26 cellular contexts compared by ENCODE assay signal in genomic region chr3:131917006-131917405, GRCh38.
"Had no signal": no experiment of that assay in that cellular context is flagged by ENCODE, and none has a peak within 500 bp of the region (broad histone marks: within the 10 kb centered on the region; RNA-seq: fewer than 3 reads in every experiment).

No MANE protein-coding gene starts in this region.

- H3K4me1 Mint-ChIP-seq: activated B cell treated with CpG ODN at 0.5 μM for 24 hours; activated naive CD8-positive, alpha-beta T cell treated with anti-CD3 and anti-CD28 coated beads, Interleukin-2, amount 10 ng/mL, durations not matched to agents 7 days and 5 days; stimulated activated effector memory CD8-positive, alpha-beta T cell treated with anti-CD3 and anti-CD28 coated beads, Interleukin-12 subunit alpha, Interleukin-12 subunit beta, amount 100 ng/mL, for 72 hours; stimulated activated naive CD8-positive, alpha-beta T cell treated with anti-CD3 and anti-CD28 coated beads, Interleukin-15, amount 100 ng/mL, for 72 hours had no signal

- H3K4me3 Mint-ChIP-seq: activated B cell treated with CpG ODN at 0.5 μM for 24 hours; activated naive CD8-positive, alpha-beta T cell treated with anti-CD3 and anti-CD28 coated beads, Interleukin-2, amount 10 ng/mL, durations not matched to agents 7 days and 5 days; dendritic cell treated with granulocyte-macrophage colony-stimulating factor and Interleukin-4, amounts not matched to agents 40 ng/mL and 50 ng/mL, for 4 days; natural killer cell treated with Interleukin-12 subunit alpha and Interleukin-12 subunit beta and Interleukin-15 and Interleukin-18, amount 100 ng/mL, for 72 hours; stimulated activated effector memory CD8-positive, alpha-beta T cell treated with anti-CD3 and anti-CD28 coated beads, Interleukin-12 subunit alpha, Interleukin-12 subunit beta, amount 100 ng/mL, for 72 hours; stimulated activated naive CD8-positive, alpha-beta T cell treated with anti-CD3 and anti-CD28 coated beads, Interleukin-15, amount 100 ng/mL, for 72 hours had no signal

- H3K27me3 ChIP-seq: body of pancreas, gastrocnemius medialis, pancreas, tibial nerve had no signal

- H3K27ac Mint-ChIP-seq: activated B cell treated with CpG ODN at 0.5 μM for 24 hours; activated naive CD8-positive, alpha-beta T cell treated with anti-CD3 and anti-CD28 coated beads, Interleukin-2, amount 10 ng/mL, durations not matched to agents 7 days and 5 days; dendritic cell treated with granulocyte-macrophage colony-stimulating factor and Interleukin-4, amounts not matched to agents 40 ng/mL and 50 ng/mL, for 4 days; natural killer cell treated with Interleukin-12 subunit alpha and Interleukin-12 subunit beta and Interleukin-15 and Interleukin-18, amount 100 ng/mL, for 72 hours; stimulated activated effector memory CD8-positive, alpha-beta T cell treated with anti-CD3 and anti-CD28 coated beads, Interleukin-12 subunit alpha, Interleukin-12 subunit beta, amount 100 ng/mL, for 72 hours; stimulated activated naive CD8-positive, alpha-beta T cell treated with anti-CD3 and anti-CD28 coated beads, Interleukin-15, amount 100 ng/mL, for 72 hours had no signal

- H3K4me1 ChIP-seq: body of pancreas, gastrocnemius medialis, left ventricle myocardium inferior, pancreas had no signal

- H3K9me3 Mint-ChIP-seq: dendritic cell treated with granulocyte-macrophage colony-stimulating factor and Interleukin-4, amounts not matched to agents 40 ng/mL and 50 ng/mL, for 4 days had no signal

- FAIRE-seq: endometrium, pancreas had no signal

- H3K4me3 ChIP-seq: body of pancreas, gastrocnemius medialis, left ventricle myocardium inferior, pancreas, skin epidermis, tibial nerve had no signal

- H3K9me3 ChIP-seq: body of pancreas, gastrocnemius medialis, left ventricle myocardium inferior, pancreas, tibial nerve had no signal

- H3K36me3 Mint-ChIP-seq: activated naive CD8-positive, alpha-beta T cell treated with anti-CD3 and anti-CD28 coated beads, Interleukin-2, amount 10 ng/mL, durations not matched to agents 7 days and 5 days; natural killer cell treated with Interleukin-12 subunit alpha and Interleukin-12 subunit beta and Interleukin-15 and Interleukin-18, amount 100 ng/mL, for 72 hours; stimulated activated effector memory CD8-positive, alpha-beta T cell treated with anti-CD3 and anti-CD28 coated beads, Interleukin-12 subunit alpha, Interleukin-12 subunit beta, amount 100 ng/mL, for 72 hours had no signal

- H3K36me3 ChIP-seq: gastrocnemius medialis, left ventricle myocardium inferior, pancreas, tibial nerve had no signal

- H3K27me3 Mint-ChIP-seq: activated B cell treated with CpG ODN at 0.5 μM for 24 hours; natural killer cell treated with Interleukin-12 subunit alpha and Interleukin-12 subunit beta and Interleukin-15 and Interleukin-18, amount 100 ng/mL, for 72 hours; stimulated activated naive CD8-positive, alpha-beta T cell treated with anti-CD3 and anti-CD28 coated beads, Interleukin-15, amount 100 ng/mL, for 72 hours had no signal

- H3K27ac ChIP-seq: body of pancreas, gastrocnemius medialis, left ventricle myocardium inferior, pancreas, skin epidermis, tibial nerve had no signal

- DNase-seq: activated B cell treated with CpG ODN at 0.5 μM for 24 hours; activated CD4-positive, alpha-beta T cell treated with anti-CD3 and anti-CD28 coated beads for 4 hours; activated CD4-positive, alpha-beta T cell treated with anti-CD3 and anti-CD28 coated beads, Interleukin-2, amount 50 U/mL, for 48 hours; activated naive CD4-positive, alpha-beta T cell treated with Interleukin-2 at 50 U/mL for 16 hours; activated naive CD8-positive, alpha-beta T cell treated with anti-CD3 and anti-CD28 coated beads, Interleukin-2, amount 10 ng/mL, durations not matched to agents 7 days and 5 days; activated T-cell treated with anti-CD3 and anti-CD28 coated beads, Interleukin-2, amount 50 U/mL, for 48 hours; amniotic stem cell; body of pancreas; caudate nucleus; effector CD4-positive, alpha-beta T cell; erythroblast; gastrocnemius medialis; head of caudate nucleus; hypothalamus; left ventricle myocardium inferior; pancreas; right cardiac atrium; stimulated activated CD4-positive, alpha-beta T cell treated with anti-CD3 and anti-CD28 coated beads, Interleukin-2, amount 100 ng/mL, for 24 hours; stimulated activated naive CD8-positive, alpha-beta T cell treated with anti-CD3 and anti-CD28 coated beads, Interleukin-15, amount 100 ng/mL, for 72 hours; T-helper 9 cell had no signal
